In genomic region chr16:66409156-66409555, GRCh38 we compare ENCODE assay signal across 9 cellular contexts. TPM values are rescaled to one million over a fixed set of nuclear protein-coding genes. Genes with fewer than 3 reads are reported as not detected.
A peak's percentile ranks its signal among the peaks of the same experiment; 100 is the strongest.
DNase-seq lines count a peak whose midpoint lies in the region; ATAC-seq and TF ChIP-seq lines count a peak whose summit lies in the region.
"Had no signal": no experiment of that assay in that cellular context is flagged by ENCODE, and none has a peak within 500 bp of the region (broad histone marks: within the 10 kb centered on the region; RNA-seq: fewer than 3 reads in every experiment).

No MANE protein-coding gene starts in this region.

- POLR2A ChIA-PET in naive thymus-derived CD8-positive, alpha-beta T cell (lab: Charles Lee): interaction anchor here (0.9 to 4.2 kb wide), 2 partner anchors 193 to 195 kb away, joined by 3 to 24 read pairs; partner anchors contain the start of gene CMTM3

- H3K4me1 Mint-ChIP-seq in central memory CD8-positive, alpha-beta T cell: peaks cover 18% of the 10 kb centered on the region
- H3K4me1 Mint-ChIP-seq in naive thymus-derived CD8-positive, alpha-beta T cell: peaks cover 15 to 36% (median 26%) of the 10 kb centered on the region in 4 donors

- no peaks in the 10 kb centered on the region for H3K9me3 Mint-ChIP-seq in central memory CD8-positive, alpha-beta T cell
- peaks cover 0 to 19% (median 6%) of the 10 kb centered on the region in 9 donors for H3K9me3 Mint-ChIP-seq in naive thymus-derived CD8-positive, alpha-beta T cell

- TF ChIP-seq CTCF in coronary artery (IDR thresholded peaks at IDR 0.05): no peak

- peak; percentile 68 for DNase-seq in EL
- peak; percentile 79 for DNase-seq in NCI-H226
- DNase-seq in central memory CD8-positive, alpha-beta T cell (ENCODE audit: low spot score in 2 of 2): no peak
- no peak for DNase-seq in naive thymus-derived CD8-positive, alpha-beta T cell
- no peak for DNase-seq in OCI-M1 (lab: John Stamatoyannopoulos, UW)
- DNase-seq in coronary artery (ENCODE audit: low spot score): no peak

- H3K27ac Mint-ChIP-seq in central memory CD8-positive, alpha-beta T cell (ENCODE audit: low read depth): no peak overlapping the region
- peak overlapping the region; percentile 54 to 98 (median 95) for H3K27ac Mint-ChIP-seq in naive thymus-derived CD8-positive, alpha-beta T cell
- H3K27ac Mint-ChIP-seq: progenitor cell of endocrine pancreas had no signal

- H3K27ac ChIP-seq in coronary artery: peak overlapping the region in 1 of 2 donors; percentile 67

- ATAC-seq in central memory CD8-positive, alpha-beta T cell (replicated peaks; ENCODE audit: extremely low read depth, poor library complexity, severe bottlenecking): no peak
- ATAC-seq in naive thymus-derived CD8-positive, alpha-beta T cell: no peak
- no peak for ATAC-seq in HG02759 (IDR thresholded peaks at IDR 0.05; ENCODE audit: unreplicated experiment)

- peak overlapping the region; percentile 91 for H3K4me3 Mint-ChIP-seq in central memory CD8-positive, alpha-beta T cell
- peak overlapping the region; percentile 83 to 96 (median 90) for H3K4me3 Mint-ChIP-seq in naive thymus-derived CD8-positive, alpha-beta T cell

- H3K27me3 Mint-ChIP-seq in central memory CD8-positive, alpha-beta T cell: peaks cover 17% of the 10 kb centered on the region
- peaks cover 0 to 10% (median 4%) of the 10 kb centered on the region in 5 donors for H3K27me3 Mint-ChIP-seq in naive thymus-derived CD8-positive, alpha-beta T cell

- no peaks in the 10 kb centered on the region for H3K36me3 Mint-ChIP-seq in central memory CD8-positive, alpha-beta T cell (ENCODE audit: insufficient read depth)
- H3K36me3 Mint-ChIP-seq in naive thymus-derived CD8-positive, alpha-beta T cell: peaks cover 15 to 24% (median 15%) of the 10 kb centered on the region in 3 donors

- H3K4me3 ChIP-seq in coronary artery: no peak overlapping the region
- H3K4me3 ChIP-seq: K562 had no signal

RNA-seq across cellular contexts. Expression of gene BEAN1, which starts 17.9 kb away (rescaled TPM):
- not detected for total RNA-seq in naive thymus-derived CD8-positive, alpha-beta T cell
- not detected for polyA plus RNA-seq in naive thymus-derived CD8-positive, alpha-beta T cell
- total RNA-seq: K562, progenitor cell of endocrine pancreas had no signal
- polyA plus RNA-seq: K562 had no signal

RNA-seq across cellular contexts. Expression of gene CDH5, which starts 42.7 kb away (rescaled TPM):
- total RNA-seq in naive thymus-derived CD8-positive, alpha-beta T cell: not detected
- not detected for polyA plus RNA-seq in naive thymus-derived CD8-positive, alpha-beta T cell
- total RNA-seq: K562 had no signal
- polyA plus RNA-seq: K562 had no signal

Comparison
In these comparisons a context has a peak if more than half of its experiments do, and no peak if none do; other contexts are left out.
1. DNase-seq: peak in EL (single experiment) and NCI-H226 (single experiment); none in central memory CD8-positive, alpha-beta T cell (0 of 2), naive thymus-derived CD8-positive, alpha-beta T cell (0 of 10), OCI-M1 (single experiment) and coronary artery (single experiment).